Comparison of ENCODE assay signal across 29 cellular contexts in genomic region chr7:50431906-50432305, GRCh38.
"Had no signal": no experiment of that assay in that cellular context is flagged by ENCODE, and none has a peak within 500 bp of the region (broad histone marks: within the 10 kb centered on the region; RNA-seq: fewer than 3 reads in every experiment).

No MANE protein-coding gene starts in this region.

- H3K27me3 ChIP-seq: colonic mucosa, dorsolateral prefrontal cortex, esophagus muscularis mucosa, esophagus squamous epithelium, foreskin keratinocyte, gastrocnemius medialis, gastroesophageal sphincter, heart left ventricle, heart right ventricle had no signal

- DNase-seq: colonic mucosa; cortex of kidney; dermis blood vessel endothelial cell; effector CD4-positive, alpha-beta T cell; effector CD8-positive, alpha-beta T cell; effector memory CD4-positive, alpha-beta T cell; effector memory CD8-positive, alpha-beta T cell; endodermal cell; erythroblast; esophagus squamous epithelium; foreskin fibroblast; foreskin keratinocyte; foreskin melanocyte; gastrocnemius medialis; glutamatergic neuron; head of caudate nucleus; heart left ventricle; heart right ventricle had no signal

- H3K36me3 ChIP-seq: colonic mucosa, esophagus muscularis mucosa, esophagus squamous epithelium, gastrocnemius medialis, gastroesophageal sphincter, heart left ventricle, heart right ventricle had no signal

- FAIRE-seq: colon, endometrium, endothelial cell of umbilical vein, frontal cortex had no signal

- H3K4me3 Mint-ChIP-seq: dendritic cell treated with granulocyte-macrophage colony-stimulating factor and Interleukin-4, amounts not matched to agents 40 ng/mL and 50 ng/mL, for 4 days; effector memory CD8-positive, alpha-beta T cell; endodermal cell had no signal

- H3K4me3 ChIP-seq: colonic mucosa, coronary artery, dorsolateral prefrontal cortex, esophagus muscularis mucosa, esophagus squamous epithelium, gastrocnemius medialis, gastroesophageal sphincter, heart left ventricle, heart right ventricle had no signal

- H3K27me3 Mint-ChIP-seq: dendritic cell treated with granulocyte-macrophage colony-stimulating factor and Interleukin-4, amounts not matched to agents 40 ng/mL and 50 ng/mL, for 4 days; effector memory CD8-positive, alpha-beta T cell had no signal

- ATAC-seq: effector memory CD8-positive, alpha-beta T cell; esophagus mucosa; foreskin keratinocyte; gastrocnemius medialis; gastroesophageal sphincter; heart left ventricle; heart right ventricle had no signal

- H3K9me3 ChIP-seq: colonic mucosa, esophagus muscularis mucosa, esophagus squamous epithelium, gastrocnemius medialis, gastroesophageal sphincter, heart left ventricle, heart right ventricle had no signal

- H3K4me1 ChIP-seq: colonic mucosa, esophagus muscularis mucosa, esophagus squamous epithelium, gastrocnemius medialis, gastroesophageal sphincter had no signal

- H3K27ac ChIP-seq: colonic mucosa, coronary artery, dorsolateral prefrontal cortex, epithelial cell of prostate, esophagus muscularis mucosa, esophagus squamous epithelium, foreskin keratinocyte, gastrocnemius medialis, gastroesophageal sphincter, heart left ventricle, heart right ventricle had no signal

- H3K9me3 Mint-ChIP-seq: dendritic cell treated with granulocyte-macrophage colony-stimulating factor and Interleukin-4, amounts not matched to agents 40 ng/mL and 50 ng/mL, for 4 days; effector memory CD8-positive, alpha-beta T cell; endodermal cell had no signal

- H3K27ac Mint-ChIP-seq: dendritic cell treated with granulocyte-macrophage colony-stimulating factor and Interleukin-4, amounts not matched to agents 40 ng/mL and 50 ng/mL, for 4 days; effector memory CD8-positive, alpha-beta T cell; endodermal cell had no signal
